ENCODE assay signal across 8 cellular contexts in the genomic region with DNA sequence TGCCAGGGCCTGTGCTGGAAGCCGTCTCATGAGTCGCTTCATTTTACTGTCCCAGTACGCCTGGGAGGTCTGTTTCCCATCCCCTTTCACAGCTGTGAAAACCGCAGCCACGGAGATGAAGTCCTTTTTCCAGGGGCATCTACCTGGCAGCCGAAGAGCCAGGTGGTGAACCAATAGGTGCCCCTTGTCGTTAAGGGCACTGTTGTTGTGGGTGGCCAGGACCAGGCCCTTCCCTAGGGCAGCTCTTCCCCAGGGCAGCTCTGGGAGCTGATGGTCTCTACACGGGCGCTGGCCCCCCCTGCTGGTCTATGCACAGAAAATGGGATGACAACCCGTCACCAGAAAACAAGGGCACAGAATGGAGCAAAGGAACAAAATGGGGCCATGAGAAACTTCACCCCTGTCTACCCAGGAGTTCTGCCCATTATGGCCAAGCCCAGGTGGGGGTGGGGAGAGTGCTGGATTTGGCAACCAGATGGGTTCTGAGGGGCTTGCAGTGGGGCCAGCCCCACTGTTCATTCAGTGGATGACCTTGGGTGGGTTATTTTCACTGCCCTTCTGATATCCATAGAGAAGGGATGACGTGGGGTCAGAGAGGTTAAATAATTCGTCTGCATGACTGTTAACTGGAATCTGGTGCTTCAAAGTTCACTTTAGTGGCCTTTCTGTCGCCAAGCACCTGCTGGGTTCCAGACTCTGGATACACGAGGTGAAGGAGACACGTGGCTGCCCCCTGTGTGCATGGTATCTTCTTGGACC. TPM values are rescaled to one million over a fixed set of nuclear protein-coding genes. Genes with fewer than 3 reads are reported as not detected.
DNase-seq lines count a peak whose midpoint lies in the region; ATAC-seq and TF ChIP-seq lines count a peak whose summit lies in the region.

No MANE protein-coding gene starts in this region.

- WGBS in heart left ventricle, 4 donors: 66 to 68% (median 67%) methylated on average over 13 to 15 of the region's 15 CpGs

- H3K4me1 ChIP-seq in BLaER1 (peaks cover 83% of the 10 kb centered on the region), heart left ventricle (peaks cover 5 to 64% (median 25%) of the 10 kb centered on the region in 12 donors)

- TF ChIP-seq CTCF in heart left ventricle (IDR thresholded peaks at IDR 0.05): peak; percentile 45 to 72 (median 55)

- no peaks in the 10 kb centered on the region for H3K9me3 Mint-ChIP-seq in activated naive CD4-positive, alpha-beta T cell treated with anti-CD3 and anti-CD28 coated beads, Interleukin-2, amount 50 U/mL, for 72 hours

- H3K9ac ChIP-seq in BLaER1: no peak overlapping the region

- DNase-seq in HK-2 (ENCODE audit: unreplicated experiment) (peak; percentile 25), SHP77 (lab: John Stamatoyannopoulos, UW) (peak; percentile 55 to 72), heart left ventricle (peak; percentile 59 to 86 (median 69)), retina (peak; percentile 59), HPDE6-E6E7 (ENCODE audit: extremely low spot score) (no peak)
- peak in 1 of 2 donors; percentile 59 for DNase-seq in activated naive CD4-positive, alpha-beta T cell treated with anti-CD3 and anti-CD28 coated beads, Interleukin-2, amount 50 U/mL, for 72 hours (ENCODE audit: low spot score in 2 of 2)

- H3K36me3 ChIP-seq in BLaER1: peaks cover 11% of the 10 kb centered on the region
- no peaks in the 10 kb centered on the region for H3K36me3 ChIP-seq in heart left ventricle

- peaks cover 13 to 32% of the 10 kb centered on the region in 2 donors for H3K36me3 Mint-ChIP-seq in activated naive CD4-positive, alpha-beta T cell treated with anti-CD3 and anti-CD28 coated beads, Interleukin-2, amount 50 U/mL, for 72 hours

- no peak for ATAC-seq in activated naive CD4-positive, alpha-beta T cell treated with anti-CD3 and anti-CD28 coated beads, Interleukin-2, amount 50 U/mL, for 72 hours
- ATAC-seq in heart left ventricle: peak; percentile 40 to 68 (median 59)
- ATAC-seq in GM18517 (IDR thresholded peaks at IDR 0.05; ENCODE audit: unreplicated experiment): no peak

- intact Hi-C loops in heart left ventricle (cut with DNase I): loop anchor here (1.0 to 10.0 kb wide), 14 partner anchors 59 to 394 kb away; a partner anchor contains a TSS

- no peak overlapping the region for H3K4me3 ChIP-seq in BLaER1
- no peak overlapping the region for H3K4me3 ChIP-seq in heart left ventricle

- H3K9me3 ChIP-seq in BLaER1: peaks cover 8% of the 10 kb centered on the region
- no peaks in the 10 kb centered on the region for H3K9me3 ChIP-seq in heart left ventricle

- no peak for TF ChIP-seq POLR2A in heart left ventricle (IDR thresholded peaks at IDR 0.05)

- H3K27me3 ChIP-seq in BLaER1: 0 out of 2 replicates have a peak, but pooled peaks cover 5% of the 10 kb centered on the region
- H3K27me3 ChIP-seq in heart left ventricle: peaks cover 0 to 34% (median 0%) of the 10 kb centered on the region in 9 donors

- peaks cover 46% of the 10 kb centered on the region for H4K20me1 ChIP-seq in BLaER1

- H3K27ac ChIP-seq in BLaER1: no peak overlapping the region
- H3K27ac ChIP-seq in heart left ventricle: peak overlapping the region in 10 of 12 donors; percentile 52 to 87 (median 75)

- H3K4me2 ChIP-seq in BLaER1: peak overlapping the region; percentile 85

- peak overlapping the region; percentile 3 to 93 for H3K27ac Mint-ChIP-seq in activated naive CD4-positive, alpha-beta T cell treated with anti-CD3 and anti-CD28 coated beads, Interleukin-2, amount 50 U/mL, for 72 hours

RNA-seq across cellular contexts. Expression of a gene that starts 11.5 kb away (rescaled TPM):
- 10 to 100 TPM; 40.4 to 78.1 TPM for total RNA-seq in activated naive CD4-positive, alpha-beta T cell treated with anti-CD3 and anti-CD28 coated beads, Interleukin-2, amount 50 U/mL, for 72 hours
- 1 to 10 TPM in 4 of 9 donors, under 1 TPM in 3, not detected in 2; 0.23 to 6.6 (median 1.1) TPM for total RNA-seq in heart left ventricle
- under 1 TPM; 0.23 to 0.76 TPM for polyA plus RNA-seq in heart left ventricle

Comparison
In these comparisons a context has a peak if more than half of its experiments do, and no peak if none do; other contexts are left out.
1. ATAC-seq: peak in heart left ventricle (4 of 4); none in activated naive CD4-positive, alpha-beta T cell treated with anti-CD3 and anti-CD28 coated beads, Interleukin-2, amount 50 U/mL, for 72 hours (0 of 2) and GM18517 (single experiment).
2. RNA of a gene that starts 11.5 kb away (total RNA-seq): 40.4 to 78.1 TPM in activated naive CD4-positive, alpha-beta T cell treated with anti-CD3 and anti-CD28 coated beads, Interleukin-2, amount 50 U/mL, for 72 hours; 0.23 to 6.6 TPM in heart left ventricle; every median in the first group is over 4 times any median in the second.